1 cellular context compared by ENCODE assay signal in genomic region chr11:204587-205109, GRCh38.
TF ChIP-seq lines count a peak whose summit lies in the region.

No MANE protein-coding gene starts in this region.

TF ChIP-seq in GM12878, 131 proteins besides CTCF, POLR2A, EP300 and RAD21:
- no peak for TF ChIP-seq EED (IDR thresholded peaks at IDR 0.05; ENCODE audit: low read depth)
- TF ChIP-seq E4F1 (IDR thresholded peaks at IDR 0.05; ENCODE audit: borderline replicate concordance, partially characterized antibody): no peak
- no peak for TF ChIP-seq BACH1 (IDR thresholded peaks at IDR 0.05; ENCODE audit: borderline replicate concordance)
- TF ChIP-seq ATF7 (IDR thresholded peaks at IDR 0.05; ENCODE audit: low read depth): no peak
- TF ChIP-seq MXI1 (IDR thresholded peaks at IDR 0.05; ENCODE audit: low read depth, low read length): no peak
- no peak for TF ChIP-seq CBX5 (IDR thresholded peaks at IDR 0.05; ENCODE audit: low read depth)
- no peak for TF ChIP-seq PAX5 (IDR thresholded peaks at IDR 0.05; ENCODE audit: borderline replicate concordance, low read depth, low read length)
- TF ChIP-seq ZSCAN29 (IDR thresholded peaks at IDR 0.05): no peak
- TF ChIP-seq LARP7 (IDR thresholded peaks at IDR 0.05): no peak
- no peak for TF ChIP-seq EGR1 (IDR thresholded peaks at IDR 0.05; ENCODE audit: borderline replicate concordance in 1 of 2, low read depth in 2 of 2, low read length in 2 of 2)
- no peak for TF ChIP-seq IKZF1 (conservative IDR thresholded peaks at IDR 0.05)
- no peak for TF ChIP-seq CHD1 (IDR thresholded peaks at IDR 0.05; ENCODE audit: low read depth, low read length)
- no peak for TF ChIP-seq CREM (IDR thresholded peaks at IDR 0.05; ENCODE audit: low read depth)
- no peak for TF ChIP-seq PRDM15 (CRISPR knock-in tag; IDR thresholded peaks at IDR 0.05)
- TF ChIP-seq MYC (IDR thresholded peaks at IDR 0.05; ENCODE audit: insufficient read depth, insufficient read length, insufficient replicate concordance, low read length, severe bottlenecking): no peak
- TF ChIP-seq MAX (IDR thresholded peaks at IDR 0.05; ENCODE audit: low read depth, low read length): no peak
- no peak for TF ChIP-seq TBL1XR1 (IDR thresholded peaks at IDR 0.05; ENCODE audit: low read depth, low read length)
- no peak for TF ChIP-seq ZNF384 (IDR thresholded peaks at IDR 0.05; ENCODE audit: borderline replicate concordance, low read depth, low read length)
- no peak for TF ChIP-seq CBX3 (IDR thresholded peaks at IDR 0.05; ENCODE audit: borderline replicate concordance, low read depth)
